9 cellular contexts compared by ENCODE assay signal in the genomic region with DNA sequence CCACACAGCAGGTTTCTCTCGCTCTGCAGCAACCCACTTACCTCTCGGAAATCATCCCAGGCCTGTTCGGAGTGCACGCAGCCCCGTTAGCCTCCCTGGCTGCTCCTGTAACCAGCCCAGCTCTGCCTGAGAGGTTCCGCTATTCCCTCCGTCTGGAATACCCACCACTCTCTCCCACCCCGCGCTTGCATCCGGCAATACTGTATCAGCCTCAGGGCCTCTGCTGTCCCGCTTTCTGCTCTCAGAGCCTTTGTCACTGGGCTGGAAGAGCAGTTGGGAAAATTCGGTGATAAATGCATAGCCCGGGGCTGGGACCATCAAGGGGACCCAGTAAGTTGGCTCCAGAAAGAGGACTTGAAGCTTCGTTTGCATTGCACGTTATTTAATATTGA. TPM values are rescaled to one million over a fixed set of nuclear protein-coding genes. Genes with fewer than 3 reads are reported as not detected.
DNase-seq lines count a peak whose midpoint lies in the region; TF ChIP-seq lines count a peak whose summit lies in the region.
"Had no signal": no experiment of that assay in that cellular context is flagged by ENCODE, and none has a peak within 500 bp of the region (broad histone marks: within the 10 kb centered on the region; RNA-seq: fewer than 3 reads in every experiment).

No MANE protein-coding gene starts in this region.

- peak; percentile 28 for DNase-seq in DMS53 (lab: John Stamatoyannopoulos, UW)
- no peak for DNase-seq in DMS53 treated with DMSO at 0.1 percent for 48 hours (lab: John Stamatoyannopoulos, UW; ENCODE audit: unreplicated experiment)
- DNase-seq in SJSA1 (ENCODE audit: low read depth in 1 of 2, low spot score in 2 of 2): no peak
- no peak for DNase-seq in fibroblast of villous mesenchyme (ENCODE audit: low read depth)
- DNase-seq in DMS153 (lab: John Stamatoyannopoulos, UW): no peak
- no peak for DNase-seq in dermis blood vessel endothelial cell
- no peak for DNase-seq in medulla oblongata (ENCODE audit: extremely low spot score)

- H3K27ac ChIP-seq in SJSA1 (no peak overlapping the region), skin epidermis (peak overlapping the region in 7 of 21 experiments; percentile 4 to 58 (median 47))
- H3K27ac ChIP-seq: 22Rv1 had no signal

- no peaks in the 10 kb centered on the region for H3K9me3 ChIP-seq in SJSA1 (replicated peaks)

- peaks cover 19% of the 10 kb centered on the region for H3K4me1 ChIP-seq in SJSA1 (replicated peaks)

- TF ChIP-seq CTCF in fibroblast of villous mesenchyme (IDR thresholded peaks at IDR 0.05; ENCODE audit: insufficient read depth, low read depth, low read length): no peak

- no peaks in the 10 kb centered on the region for H3K27me3 ChIP-seq in SJSA1 (replicated peaks)

- peak overlapping the region; percentile 44 for H3K4me3 ChIP-seq in SJSA1
- H3K4me3 ChIP-seq in fibroblast of villous mesenchyme (ENCODE audit: low read depth, low read length): peak overlapping the region; percentile 61
- H3K4me3 ChIP-seq in skin epidermis: peak overlapping the region; percentile 14 to 46 (median 34)

- H3K36me3 ChIP-seq in SJSA1: no peaks in the 10 kb centered on the region

RNA-seq across cellular contexts. Expression of a gene that starts 0.8 kb away (rescaled TPM):
- 2.0 and 7.2 TPM in 2 replicates for total RNA-seq in SJSA1 (2014; rRNA removed; shearing (Covaris generic))
- total RNA-seq in fibroblast of villous mesenchyme (0.97 and 1.7 TPM in 2 replicates), dermis blood vessel endothelial cell (2.0 and 2.7 TPM in 2 replicates)

RNA-seq across cellular contexts. Expression of a gene that starts 31.8 kb away (rescaled TPM):
- 4.5 and 5.6 TPM in 2 replicates for total RNA-seq in SJSA1 (2014; rRNA removed; shearing (Covaris generic))
- total RNA-seq in fibroblast of villous mesenchyme (3.0 and 4.8 TPM in 2 replicates), dermis blood vessel endothelial cell (6.4 and 7.8 TPM in 2 replicates)

RNA-seq across cellular contexts. Expression of a gene that starts 52.5 kb away (rescaled TPM):
- 19.2 and 19.9 TPM in 2 replicates for total RNA-seq in SJSA1 (2014; rRNA removed; shearing (Covaris generic))
- total RNA-seq in fibroblast of villous mesenchyme (0.32 and 1.7 TPM in 2 replicates), dermis blood vessel endothelial cell (21.8 and 25.7 TPM in 2 replicates)
